In genomic region chr22:36203431-36203830, GRCh38 we compare ENCODE assay signal across 1 cellular context.
TF ChIP-seq lines count a peak whose summit lies in the region.

No MANE protein-coding gene starts in this region.

TF ChIP-seq in Ishikawa, 13 proteins besides CTCF, POLR2A, EP300 and RAD21:
- TF ChIP-seq, protein P1, sequence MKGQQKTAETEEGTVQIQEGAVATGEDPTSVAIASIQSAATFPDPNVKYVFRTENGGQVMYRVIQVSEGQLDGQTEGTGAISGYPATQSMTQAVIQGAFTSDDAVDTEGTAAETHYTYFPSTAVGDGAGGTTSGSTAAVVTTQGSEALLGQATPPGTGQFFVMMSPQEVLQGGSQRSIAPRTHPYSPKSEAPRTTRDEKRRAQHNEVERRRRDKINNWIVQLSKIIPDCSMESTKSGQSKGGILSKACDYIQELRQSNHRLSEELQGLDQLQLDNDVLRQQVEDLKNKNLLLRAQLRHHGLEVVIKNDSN (IDR thresholded peaks at IDR 0.05), result peak; percentile 43
